ENCODE assay signal across 8 cellular contexts in the genomic region with DNA sequence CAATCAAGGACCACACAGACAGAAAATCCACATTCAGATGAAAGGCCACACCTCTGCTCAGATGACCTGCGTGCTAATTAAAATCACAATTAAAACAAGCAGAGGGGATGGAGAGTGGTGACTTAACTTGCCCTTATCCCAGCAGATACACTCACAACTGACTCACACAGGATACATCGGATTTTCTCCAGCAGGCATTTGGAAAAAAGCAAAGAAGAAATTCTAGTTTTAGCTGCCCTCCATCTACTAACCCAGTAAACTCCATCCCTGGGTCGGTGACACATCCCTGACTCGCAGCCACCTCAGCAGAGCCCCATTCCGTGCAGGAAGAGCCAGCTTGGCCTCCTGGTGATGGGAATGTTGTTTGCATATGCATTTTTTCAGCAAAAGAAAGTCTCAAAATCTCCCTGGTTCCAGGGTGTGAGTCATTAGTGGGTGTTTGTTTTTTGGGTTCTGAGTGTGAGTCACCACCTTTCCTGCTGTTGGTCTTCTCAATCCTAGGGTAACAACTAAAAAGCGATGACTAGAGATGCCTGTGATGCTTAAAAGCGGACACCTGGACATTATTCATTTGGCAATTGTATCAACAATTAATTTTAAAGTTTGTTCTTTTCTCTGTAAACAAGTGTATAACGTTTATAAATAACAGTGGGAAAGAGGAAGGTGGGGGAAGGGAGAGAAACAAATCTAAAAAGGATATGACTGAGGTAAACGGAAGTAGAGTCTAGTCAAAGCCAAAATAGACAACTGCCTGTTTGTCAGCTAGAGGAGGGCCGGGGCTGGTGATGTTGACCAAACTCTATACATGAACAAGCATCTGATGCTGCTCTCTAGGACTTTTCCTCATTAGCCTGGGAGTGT. TPM values are rescaled to one million over a fixed set of nuclear protein-coding genes. Genes with fewer than 3 reads are reported as not detected.
DNase-seq lines count a peak whose midpoint lies in the region; ATAC-seq and TF ChIP-seq lines count a peak whose summit lies in the region.

No MANE protein-coding gene starts in this region.

- H3K36me3 Mint-ChIP-seq in activated T-helper 17 cell treated with anti-CD3 and anti-CD28 coated beads, Interleukin-2, amount 50 U/mL, for 72 hours (ENCODE audit: low read depth), result no peaks in the 10 kb centered on the region

- peak overlapping the region; percentile 25 for H3K4me2 ChIP-seq in DOHH2 (ENCODE audit: low read length)
- peak overlapping the region; percentile 63 for H3K4me2 ChIP-seq in osteoblast (ENCODE audit: insufficient read depth, low read length)

- H3K79me2 ChIP-seq in DOHH2 (ENCODE audit: control insufficient read depth, low read length) (no peaks in the 10 kb centered on the region), osteoblast (ENCODE audit: insufficient read depth, low read length) (no peaks in the 10 kb centered on the region)

- peak overlapping the region; percentile 71 for H3K4me3 Mint-ChIP-seq in activated T-helper 17 cell treated with anti-CD3 and anti-CD28 coated beads, Interleukin-2, amount 50 U/mL, for 72 hours

- H4K20me1 ChIP-seq in DOHH2 (ENCODE audit: control insufficient read depth, insufficient read depth, low read depth, low read length) (no peaks in the 10 kb centered on the region), osteoblast (ENCODE audit: insufficient read depth, low read length) (no peaks in the 10 kb centered on the region)

- H3K4me1 ChIP-seq in DOHH2 (ENCODE audit: control insufficient read depth, low read length), result peaks cover 20% of the 10 kb centered on the region
- H3K4me1 ChIP-seq in osteoblast (ENCODE audit: insufficient read depth, low read length), result peaks cover 43% of the 10 kb centered on the region

- no peaks in the 10 kb centered on the region for H3K9me2 ChIP-seq in DOHH2 (replicated peaks; ENCODE audit: control insufficient read depth, low read length)

- H3K27me3 Mint-ChIP-seq in activated T-helper 17 cell treated with anti-CD3 and anti-CD28 coated beads, Interleukin-2, amount 50 U/mL, for 72 hours, result no peaks in the 10 kb centered on the region

- H3F3A ChIP-seq in DOHH2 (ENCODE audit: control insufficient read depth, insufficient read depth), result no peaks in the 10 kb centered on the region

- H3K4me3 ChIP-seq in DOHH2 (ENCODE audit: low read length) (peak overlapping the region; percentile 5; the same call in 1 of the 2 replicates), osteoblast (ENCODE audit: insufficient read depth, low read length) (peak overlapping the region; percentile 36)

- peak overlapping the region; percentile 94 for H3K27ac Mint-ChIP-seq in activated T-helper 17 cell treated with anti-CD3 and anti-CD28 coated beads, Interleukin-2, amount 50 U/mL, for 72 hours

- H3K4me1 Mint-ChIP-seq in activated T-helper 17 cell treated with anti-CD3 and anti-CD28 coated beads, Interleukin-2, amount 50 U/mL, for 72 hours, result peaks cover 17% of the 10 kb centered on the region

- H3K36me3 ChIP-seq in DOHH2 (ENCODE audit: control insufficient read depth, low read length), result no peaks in the 10 kb centered on the region
- H3K36me3 ChIP-seq in osteoblast (ENCODE audit: insufficient read depth, low read length), result no peaks in the 10 kb centered on the region

- H3K27ac ChIP-seq in DOHH2 (ENCODE audit: low read depth, low read length), result no peak overlapping the region
- peak overlapping the region; percentile 93 for H3K27ac ChIP-seq in osteoblast (ENCODE audit: low read depth, low read length)

- no peaks in the 10 kb centered on the region for H3K27me3 ChIP-seq in DOHH2 (ENCODE audit: control insufficient read depth, low read length)
- H3K27me3 ChIP-seq in osteoblast (ENCODE audit: insufficient read depth, low read length), result no peaks in the 10 kb centered on the region

- TF ChIP-seq CTCF in DOHH2 (IDR thresholded peaks at IDR 0.05; ENCODE audit: low read depth, low read length, poor library complexity, severe bottlenecking) (no peak), osteoblast (IDR thresholded peaks at IDR 0.05; ENCODE audit: extremely low read depth, low read depth, low read length) (peak; percentile 71)

- peak overlapping the region; percentile 61 for H2AFZ ChIP-seq in osteoblast (ENCODE audit: low read length)

- ATAC-seq in GM21723 (IDR thresholded peaks at IDR 0.05; ENCODE audit: unreplicated experiment), result peak; percentile 87
- ATAC-seq in activated T-helper 17 cell treated with anti-CD3 and anti-CD28 coated beads, Interleukin-2, amount 50 U/mL, for 72 hours (replicated peaks), result peak; percentile 94

- DNase-seq in NAMALWA (ENCODE audit: low spot score) (peak; percentile 25), foreskin melanocyte (peak; percentile 67), osteoblast (ENCODE audit: insufficient read length, low spot score, missing footprints) (peak; percentile 89), NCI-H1694 treated with DMSO at 0.1 percent for 48 hours (lab: John Stamatoyannopoulos, UW) (no peak), NCI-H510A (lab: John Stamatoyannopoulos, UW) (no peak)

- H3K9me3 Mint-ChIP-seq in activated T-helper 17 cell treated with anti-CD3 and anti-CD28 coated beads, Interleukin-2, amount 50 U/mL, for 72 hours, result no peaks in the 10 kb centered on the region

- H3K9me3 ChIP-seq in DOHH2 (ENCODE audit: control insufficient read depth, insufficient read depth, low read length) (no peaks in the 10 kb centered on the region), osteoblast (ENCODE audit: low read depth, low read length) (no peaks in the 10 kb centered on the region)

RNA-seq across cellular contexts. Expression of gene SLC4A7, which starts 49.8 kb away (rescaled TPM):
- total RNA-seq in activated T-helper 17 cell treated with anti-CD3 and anti-CD28 coated beads, Interleukin-2, amount 50 U/mL, for 72 hours, result 10 to 100 TPM; 43.8 to 56.9 TPM
- 203 and 281 TPM in 2 replicates for total RNA-seq in osteoblast

Comparison
In these comparisons a context has a peak if more than half of its experiments do, and no peak if none do; other contexts are left out.
1. DNase-seq: peak in NAMALWA (single experiment), foreskin melanocyte (single experiment) and osteoblast (single experiment); none in NCI-H1694 treated with DMSO at 0.1 percent for 48 hours (single experiment) and NCI-H510A (single experiment).